ENCODE assay signal across 8 cellular contexts in the genomic region with DNA sequence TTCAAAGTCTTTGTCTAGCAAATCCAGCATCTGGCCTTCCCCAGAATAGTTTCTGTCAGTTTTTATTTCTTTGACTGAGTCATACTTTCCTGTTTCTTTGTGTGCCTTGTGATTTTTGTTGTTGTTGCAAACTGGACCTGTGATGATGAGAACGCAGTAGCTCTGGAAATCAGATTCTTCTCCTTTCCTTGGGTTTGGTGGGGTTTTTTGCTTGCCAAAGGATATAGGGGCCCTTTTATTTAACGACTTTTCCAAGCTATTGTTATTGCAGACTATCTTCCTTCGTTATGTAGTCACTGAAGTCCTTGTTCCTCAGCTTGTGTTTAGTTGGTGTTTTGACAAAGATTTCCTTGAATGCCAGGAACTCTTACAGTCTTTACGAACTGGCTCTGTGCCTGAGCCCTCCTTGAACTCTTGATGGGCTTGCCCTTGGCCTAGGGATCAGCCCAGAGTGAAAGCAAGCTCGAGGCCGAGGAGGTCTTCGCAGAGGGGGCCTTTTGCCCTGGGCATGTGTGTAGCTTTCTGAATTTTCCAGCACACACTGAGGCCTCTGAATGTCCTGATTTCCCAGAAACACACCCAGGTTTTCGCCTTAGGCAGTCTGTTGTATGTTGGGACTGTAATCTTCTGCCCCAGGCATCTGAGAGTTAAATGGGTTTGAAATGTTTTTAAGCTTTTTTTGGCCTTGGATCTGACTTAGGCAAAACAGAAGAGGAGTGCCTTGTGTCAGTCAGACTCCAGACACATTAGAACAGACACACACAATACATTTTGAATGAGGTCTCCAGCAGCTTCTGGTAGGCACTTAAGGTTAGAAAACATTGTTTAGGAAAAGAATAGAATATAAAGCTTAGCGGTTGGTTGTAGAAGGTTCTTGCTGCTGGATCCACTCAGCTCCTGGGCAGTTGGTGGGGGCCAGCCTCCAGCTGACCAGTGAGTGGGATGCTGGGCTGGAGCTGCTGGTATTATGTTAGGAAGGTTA. TPM values are rescaled to one million over a fixed set of nuclear protein-coding genes. Genes with fewer than 3 reads are reported as not detected.
A peak's percentile ranks its signal among the peaks of the same experiment; 100 is the strongest.
DNase-seq lines count a peak whose midpoint lies in the region; ATAC-seq and TF ChIP-seq lines count a peak whose summit lies in the region.

No MANE protein-coding gene starts in this region.

- H3K36me3 ChIP-seq in gastroesophageal sphincter (no peaks in the 10 kb centered on the region), sigmoid colon (no peaks in the 10 kb centered on the region)

- peak; percentile 69 for ATAC-seq in gastroesophageal sphincter

- H3K4me3 ChIP-seq in WI38 (ENCODE audit: low read depth, low read length) (peak overlapping the region; percentile 9; the same call in 1 of the 2 replicates), gastroesophageal sphincter (peak overlapping the region in 1 of 2 donors; percentile 31), sigmoid colon (peak overlapping the region in 2 of 4 donors; percentile 14 to 16)

- H3K4me1 ChIP-seq in gastroesophageal sphincter (peaks cover 8 to 93% (median 39%) of the 10 kb centered on the region in 3 donors), sigmoid colon (peaks cover 0 to 97% (median 89%) of the 10 kb centered on the region in 4 donors)

- WGBS in gastroesophageal sphincter (ENCODE audit: low coverage in 1 of 2), 2 donors = 7 to 11% methylated on average over 6 to 9 of the region's 9 CpGs
- 22 to 40% methylated on average over 9 of the region's 9 CpGs for WGBS in sigmoid colon, 2 donors

- H3K9me3 ChIP-seq in gastroesophageal sphincter = no peaks in the 10 kb centered on the region
- H3K9me3 ChIP-seq in sigmoid colon = no peaks in the 10 kb centered on the region

- intact Hi-C loops in sigmoid colon (cut with DNase I) = loop anchor here (1.0 kb wide), 1 partner anchor 8 kb away; no protein-coding TSS in a partner anchor

- TF ChIP-seq EP300 in gastroesophageal sphincter (IDR thresholded peaks at IDR 0.05) (no peak), sigmoid colon (IDR thresholded peaks at IDR 0.05) (peak in 2 of 4 donors; percentile 38 to 71)

- TF ChIP-seq POLR2A in gastroesophageal sphincter (IDR thresholded peaks at IDR 0.05) (no peak), sigmoid colon (IDR thresholded peaks at IDR 0.05) (no peak)

- TF ChIP-seq CTCF in WI38 (IDR thresholded peaks at IDR 0.05; ENCODE audit: low read depth, low read length) (no peak), gastroesophageal sphincter (IDR thresholded peaks at IDR 0.05) (no peak), sigmoid colon (IDR thresholded peaks at IDR 0.05) (no peak)

- H3K27me3 ChIP-seq in gastroesophageal sphincter = no peaks in the 10 kb centered on the region
- H3K27me3 ChIP-seq in sigmoid colon = no peaks in the 10 kb centered on the region

- H3K27ac ChIP-seq in gastroesophageal sphincter = peak overlapping the region; percentile 79 to 93 (median 86)
- H3K27ac ChIP-seq in sigmoid colon = peak overlapping the region; percentile 81 to 97 (median 92)

- DNase-seq in GM04504 (ENCODE audit: low read depth) = peak; percentile 68
- DNase-seq in sigmoid colon = peak; percentile 77
- DNase-seq in ureter (ENCODE audit: low spot score) = no peak
- DNase-seq in GDM1 (lab: John Stamatoyannopoulos, UW) = no peak
- no peak for DNase-seq in NCI-H446 treated with DMSO at 0.1 percent for 48 hours (lab: John Stamatoyannopoulos, UW)
- no peak for DNase-seq in DMS114 treated with DMSO at 0.1 percent for 48 hours (lab: John Stamatoyannopoulos, UW; ENCODE audit: unreplicated experiment)

RNA-seq across cellular contexts. Expression of gene FOXK2, which starts 17.0 kb away (rescaled TPM):
- total RNA-seq in gastroesophageal sphincter (10 to 100 TPM; 35.1 to 63.4 (median 52.6) TPM), sigmoid colon (10 to 100 TPM; 29.3 to 56.8 (median 40.5) TPM), ureter (67.2 TPM)
- 10 to 100 TPM; 10.2 to 26.2 (median 11.6) TPM for polyA plus RNA-seq in sigmoid colon

Comparison
In these comparisons a context has a peak if more than half of its experiments do, and no peak if none do; other contexts are left out.
1. DNase-seq: peak in GM04504 (single experiment) and sigmoid colon (single experiment); none in ureter (single experiment), GDM1 (single experiment), NCI-H446 treated with DMSO at 0.1 percent for 48 hours (single experiment) and DMS114 treated with DMSO at 0.1 percent for 48 hours (single experiment).